In the genomic region with DNA sequence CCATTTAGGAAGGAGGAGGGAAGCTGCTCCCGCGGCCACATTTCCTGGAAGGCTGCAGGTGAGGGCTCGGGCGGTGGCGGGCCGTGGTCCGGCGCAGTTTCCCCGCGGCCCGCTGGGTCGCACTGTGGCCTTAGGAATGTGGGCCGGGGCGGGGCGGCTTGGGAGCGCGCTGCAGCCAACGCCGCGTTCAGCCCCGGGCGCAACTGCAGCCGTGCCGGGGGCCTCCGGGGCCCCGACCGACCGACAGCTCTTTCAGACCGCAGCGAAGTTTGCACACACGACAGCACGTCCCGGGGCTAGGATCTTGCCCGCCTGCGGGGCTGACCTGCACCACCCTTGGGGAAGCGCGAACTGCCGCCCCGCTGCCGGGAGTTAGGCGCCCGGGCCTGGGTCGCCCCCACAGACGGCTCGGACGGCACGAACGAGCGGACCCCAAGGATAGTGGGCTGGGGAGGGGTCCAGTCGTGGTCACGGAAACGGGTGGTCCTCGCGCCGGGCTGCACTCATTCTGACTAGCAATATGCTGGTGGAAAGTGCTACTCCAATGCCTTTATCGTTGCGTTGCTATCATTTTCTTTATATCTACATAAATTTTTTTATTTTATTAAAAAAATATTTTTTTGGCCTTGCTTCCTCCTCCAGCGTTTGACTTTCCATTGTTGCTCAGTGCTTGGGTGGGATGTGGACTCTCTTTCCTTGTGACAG, we compare ENCODE assay signal across 8 cellular contexts.
A peak's percentile ranks its signal among the peaks of the same experiment; 100 is the strongest.
DNase-seq lines count a peak whose midpoint lies in the region; ATAC-seq and TF ChIP-seq lines count a peak whose summit lies in the region.

No MANE protein-coding gene starts in this region.

- in situ Hi-C loops in IMR-90 (cut with MboI; ENCODE audit: low sequenced_read_pairs): loop anchor here (5.0 kb wide), 1 partner anchor 290 kb away; no protein-coding TSS in a partner anchor

- intact Hi-C loops in Calu3 (cut with micrococcal nuclease; ENCODE audit: unreplicated experiment): loop anchor here (1.0 to 5.0 kb wide), 4 partner anchors 54 to 540 kb away; no protein-coding TSS in a partner anchor
- intact Hi-C loops in IMR-90 (cut with micrococcal nuclease): loop anchor here (1.0 to 10.0 kb wide), 2 partner anchors 112 to 293 kb away; no protein-coding TSS in a partner anchor
- intact Hi-C loops in Right ventricle myocardium inferior (cut with DNase I): loop anchor here (1.0 to 10.0 kb wide), 2 partner anchors 290 to 502 kb away; no protein-coding TSS in a partner anchor

- peaks cover 17% of the 10 kb centered on the region for H3K36me3 Mint-ChIP-seq in Calu3 (ENCODE audit: insufficient read depth, unreplicated experiment)
- H3K36me3 Mint-ChIP-seq in activated naive CD4-positive, alpha-beta T cell treated with anti-CD3 and anti-CD28 coated beads, Interleukin-2, amount 50 U/mL, for 72 hours: no peaks in the 10 kb centered on the region

- H2BK15ac ChIP-seq in IMR-90 (ENCODE audit: low read depth, low read length): peak overlapping the region; percentile 13; the same call in 1 of the 3 replicates

- H3K27ac ChIP-seq in IMR-90 (ENCODE audit: insufficient read depth, low read length): peak overlapping the region; percentile 33; the same call in 1 of the 2 replicates

- H3K9ac ChIP-seq in IMR-90 (ENCODE audit: low read depth, low read length): peak overlapping the region; percentile 41

- 0 out of 2 replicates have a peak, but pooled peaks cover 3% of the 10 kb centered on the region for H3K27me3 ChIP-seq in IMR-90 (ENCODE audit: control insufficient read depth, insufficient read depth, low read length)

- H4K20me1 ChIP-seq in IMR-90 (ENCODE audit: insufficient read depth, low read length): no peaks in the 10 kb centered on the region

- peak overlapping the region; percentile 62; the same call in 1 of the 2 replicates for H3K23ac ChIP-seq in IMR-90 (ENCODE audit: low read depth, low read length)

- H3K4me3 Mint-ChIP-seq in Calu3 (ENCODE audit: low read depth, unreplicated experiment): peak overlapping the region; percentile 80

- peak overlapping the region; percentile 39 for H3K27ac Mint-ChIP-seq in Calu3 (ENCODE audit: unreplicated experiment)
- H3K27ac Mint-ChIP-seq in activated naive CD4-positive, alpha-beta T cell treated with anti-CD3 and anti-CD28 coated beads, Interleukin-2, amount 50 U/mL, for 72 hours: no peak overlapping the region

- peak overlapping the region; percentile 43 for H2BK5ac ChIP-seq in IMR-90 (ENCODE audit: low read depth, low read length, poor library complexity, severe bottlenecking)

- H3K79me1 ChIP-seq in IMR-90 (ENCODE audit: low read depth in 1 of 2, low read length in 2 of 2): no peaks in the 10 kb centered on the region

- peak overlapping the region; percentile 39; the same call in 1 of the 2 replicates for H2BK20ac ChIP-seq in IMR-90 (ENCODE audit: low read depth, low read length)

- H3K4me2 ChIP-seq in IMR-90 (ENCODE audit: low read depth, low read length): peak overlapping the region; percentile 89

- peak; percentile 99 for ATAC-seq in IMR-90 (ENCODE audit: low read depth)
- ATAC-seq in activated naive CD4-positive, alpha-beta T cell treated with anti-CD3 and anti-CD28 coated beads, Interleukin-2, amount 50 U/mL, for 72 hours: peak; percentile 98 to 99
- ATAC-seq in Right ventricle myocardium inferior: peak; percentile 99
- ATAC-seq in HG03196 (IDR thresholded peaks at IDR 0.05; ENCODE audit: unreplicated experiment): no peak

- H2AK5ac ChIP-seq in IMR-90 (ENCODE audit: low read depth, low read length): peak overlapping the region; percentile 64; the same call in 1 of the 2 replicates

- 0% methylated on average over 19 of the region's 58 CpGs; no CpG with 5 or more reads in 1 of the 2 experiments for WGBS in IMR-90 (ENCODE audit: extremely low coverage in 2 of 2, insufficient read length in 1 of 2), 2 experiments

- H3K4ac ChIP-seq in IMR-90 (ENCODE audit: low read depth, low read length): peak overlapping the region; percentile 60

- POLR2A ChIA-PET in IMR-90 (lab: Charles Lee; ENCODE audit: unreplicated experiment): no interaction called here

- DNase-seq in Calu3 (peak; percentile 89), IMR-90 (peak; percentile 44), SKM-1 (lab: John Stamatoyannopoulos, UW; ENCODE audit: unreplicated experiment) (peak; percentile 43), Right ventricle myocardium inferior (ENCODE audit: missing footprints) (peak; percentile 88), occipital lobe (lab: John Stamatoyannopoulos, UW) (peak; percentile 43), superior temporal gyrus (ENCODE audit: extremely low spot score) (peak; percentile 43)
- DNase-seq in activated naive CD4-positive, alpha-beta T cell treated with anti-CD3 and anti-CD28 coated beads, Interleukin-2, amount 50 U/mL, for 72 hours (ENCODE audit: low spot score in 2 of 2): peak; percentile 63 to 74

- peak overlapping the region; percentile 66 for H2BK120ac ChIP-seq in IMR-90 (ENCODE audit: low read depth, low read length)

- no peaks in the 10 kb centered on the region for H3K9me3 ChIP-seq in IMR-90 (ENCODE audit: control insufficient read depth, insufficient read depth, low read length)

- BruUV-seq in Calu3 (replicated peaks; lab: Mats Ljungman, UMichigan) (no TSS peak), IMR-90 (replicated peaks; lab: Mats Ljungman, UMichigan) (no TSS peak)

- H3K14ac ChIP-seq in IMR-90 (replicated peaks; ENCODE audit: low read depth, low read length): peak overlapping the region; percentile 69

- no peak overlapping the region for H4K5ac ChIP-seq in IMR-90 (ENCODE audit: low read depth, low read length)

- no peaks in the 10 kb centered on the region for H3K9me1 ChIP-seq in IMR-90 (ENCODE audit: insufficient read depth, low read length)

- H4K8ac ChIP-seq in IMR-90 (ENCODE audit: low read depth in 2 of 2, low read length in 2 of 2): peak overlapping the region in 1 of 2 experiments; percentile 71; a peak in 3 of 4 replicates

- dilution Hi-C loops in IMR-90 (cut with HindIII; ENCODE audit: low sequenced_read_pairs, unreplicated experiment): no loop called here

- H3K56ac ChIP-seq in IMR-90 (ENCODE audit: extremely low read depth, insufficient read depth, low read length): no peak overlapping the region

- H2AFZ ChIP-seq in IMR-90 (replicated peaks; ENCODE audit: low read length, poor library complexity): peak overlapping the region; percentile 97

- H3K27me3 Mint-ChIP-seq in Calu3 (ENCODE audit: unreplicated experiment): no peaks in the 10 kb centered on the region

- H3K4me3 ChIP-seq in IMR-90 (ENCODE audit: insufficient read depth, low read depth, low read length): peak overlapping the region; percentile 77

- CTCF ChIA-PET in Calu3 (lab: Charles Lee): interaction anchor here (0.6 to 2.2 kb wide), 11 partner anchors 11 to 1845 kb away, joined by 3 to 34 read pairs (median 3); no protein-coding TSS in a partner anchor
- CTCF ChIA-PET in IMR-90 (lab: Yijun Ruan, JAX): interaction anchor here (0.7 to 3.7 kb wide), 6 partner anchors 36 to 294 kb away, joined by 3 to 22 read pairs (median 3); no protein-coding TSS in a partner anchor

- no peak overlapping the region; the same call in 1 of the 2 replicates for H4K91ac ChIP-seq in IMR-90 (ENCODE audit: insufficient read depth, low read depth, low read length)

- TF ChIP-seq CTCF in Calu3 (IDR thresholded peaks at IDR 0.05; ENCODE audit: unreplicated experiment) (peak; percentile 73), IMR-90 (conservative IDR thresholded peaks at IDR 0.05; ENCODE audit: low read depth, low read length) (peak; percentile 91)

- H3K18ac ChIP-seq in IMR-90 (ENCODE audit: low read depth, low read length): no peak overlapping the region; the same call in 1 of the 2 replicates

- TF ChIP-seq POLR2A in IMR-90 (IDR thresholded peaks at IDR 0.05; ENCODE audit: low read depth, low read length): 0 out of 2 replicates have a peak, but pooled peaks have one; percentile 50

- peaks cover 2% of the 10 kb centered on the region; the same call in 1 of the 2 replicates for H3K4me1 ChIP-seq in IMR-90 (ENCODE audit: control insufficient read depth, insufficient read depth, low read length)

- no peaks in the 10 kb centered on the region for H3K9me3 Mint-ChIP-seq in Calu3 (ENCODE audit: low read depth, unreplicated experiment)
- H3K9me3 Mint-ChIP-seq in activated naive CD4-positive, alpha-beta T cell treated with anti-CD3 and anti-CD28 coated beads, Interleukin-2, amount 50 U/mL, for 72 hours: peaks cover 0 to 5% of the 10 kb centered on the region in 2 donors

- peak overlapping the region; percentile 35 for H2AK9ac ChIP-seq in IMR-90 (replicated peaks; ENCODE audit: low read depth, low read length, poor library complexity)

- peaks cover 31% of the 10 kb centered on the region for H3K4me1 Mint-ChIP-seq in Calu3 (ENCODE audit: low read depth, unreplicated experiment)

- peak; percentile 96 for TF ChIP-seq RAD21 in IMR-90 (IDR thresholded peaks at IDR 0.05; ENCODE audit: low read length)

- H3K36me3 ChIP-seq in IMR-90 (ENCODE audit: control insufficient read depth, insufficient read depth, low read length): no peaks in the 10 kb centered on the region

TF ChIP-seq in IMR-90, 13 proteins besides CTCF, POLR2A, EP300 and RAD21:
- peak; percentile 94 for TF ChIP-seq SMC3 (IDR thresholded peaks at IDR 0.05; ENCODE audit: low read depth, low read length)
- no peak for TF ChIP-seq FOS (IDR thresholded peaks at IDR 0.05; ENCODE audit: low read depth, low read length)
- TF ChIP-seq MAZ (IDR thresholded peaks at IDR 0.05; ENCODE audit: borderline replicate concordance, low read depth, low read length): peak; percentile 95
- no peak for TF ChIP-seq RFX5 (IDR thresholded peaks at IDR 0.05; ENCODE audit: low read depth, low read length)
